15 cellular contexts compared by ENCODE assay signal in the genomic region with DNA sequence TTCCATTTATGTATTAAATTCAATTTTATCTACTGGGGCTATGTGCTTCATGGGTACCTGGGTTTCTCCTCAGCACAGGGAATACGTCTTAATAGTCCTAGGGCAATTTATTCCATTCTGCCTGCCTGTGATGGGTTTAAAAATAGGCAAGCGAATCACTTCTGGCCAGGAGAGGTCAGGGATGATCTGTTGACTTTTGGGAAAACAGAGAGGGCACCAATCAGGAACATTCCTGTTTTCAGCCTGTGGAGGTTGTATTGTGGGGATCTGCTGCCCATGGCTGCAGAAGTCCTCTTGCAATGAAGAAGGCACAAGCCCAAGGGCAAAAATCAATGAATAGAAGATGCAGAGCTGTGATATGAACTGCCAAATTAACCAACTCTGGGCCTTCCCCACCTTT.
"Had no signal": no experiment of that assay in that cellular context is flagged by ENCODE, and none has a peak within 500 bp of the region (broad histone marks: within the 10 kb centered on the region; RNA-seq: fewer than 3 reads in every experiment).

No MANE protein-coding gene starts in this region.

- H3K9me3 ChIP-seq: esophagus muscularis mucosa, vagina had no signal

- H3K9ac ChIP-seq: parathyroid adenoma had no signal

- H3K79me2 ChIP-seq: parathyroid adenoma had no signal

- FAIRE-seq: keratinocyte had no signal

- DNase-seq: activated CD8-positive, alpha-beta memory T cell treated with anti-CD3 and anti-CD28 coated beads, Interleukin-2, amount 10 ng/mL, durations not matched to agents 7 days and 5 days; activated effector memory CD4-positive, alpha-beta T cell treated with Interleukin-2 at 50 U/mL for 16 hours; activated T-cell treated with anti-CD3 and anti-CD28 coated beads, Interleukin-2, amount 50 U/mL, for 24 hours; amniotic stem cell; cerebellar nuclear complex; foreskin melanocyte; head of caudate nucleus; left ventricle myocardium inferior; tibial artery had no signal

- H3K27ac ChIP-seq: esophagus muscularis mucosa, left ventricle myocardium inferior, parathyroid adenoma, skin epidermis, tibial artery, vagina had no signal

- H3K27me3 ChIP-seq: esophagus muscularis mucosa, tibial artery, vagina had no signal

- H3K4me3 ChIP-seq: esophagus muscularis mucosa, left ventricle myocardium inferior, skin epidermis, tibial artery, vagina had no signal

- ATAC-seq: activated CD8-positive, alpha-beta memory T cell treated with anti-CD3 and anti-CD28 coated beads, Interleukin-2, amount 10 ng/mL, durations not matched to agents 7 days and 5 days; activated naive CD4-positive, alpha-beta T cell treated with anti-CD3 and anti-CD28 coated beads, Interleukin-2, amount 50 U/mL, for 72 hours had no signal

- H3K4me1 ChIP-seq: parathyroid adenoma, vagina had no signal

- H2AFZ ChIP-seq: parathyroid adenoma had no signal

- H3K36me3 ChIP-seq: esophagus muscularis mucosa, left ventricle myocardium inferior, tibial artery, vagina had no signal
